16 cellular contexts compared by ENCODE assay signal in genomic region chr20:13873814-13874213, GRCh38.
"Had no signal": no experiment of that assay in that cellular context is flagged by ENCODE, and none has a peak within 500 bp of the region (broad histone marks: within the 10 kb centered on the region; RNA-seq: fewer than 3 reads in every experiment).

No MANE protein-coding gene starts in this region.

- H3K4me1 Mint-ChIP-seq: activated B cell treated with CpG ODN at 0.5 μM for 24 hours, T-helper 17 cell had no signal

- H3K27me3 ChIP-seq: gastroesophageal sphincter, suprapubic skin, upper lobe of left lung had no signal

- H3K27ac Mint-ChIP-seq: activated B cell treated with CpG ODN at 0.5 μM for 24 hours; activated CD8-positive, alpha-beta T cell treated with anti-CD3 and anti-CD28 coated beads for 36 hours; natural killer cell treated with Interleukin-12 subunit alpha and Interleukin-12 subunit beta and Interleukin-15 and Interleukin-18, amount 100 ng/mL, for 72 hours; T-helper 17 cell had no signal

- H3K4me3 Mint-ChIP-seq: activated B cell treated with CpG ODN at 0.5 μM for 24 hours; activated CD8-positive, alpha-beta T cell treated with anti-CD3 and anti-CD28 coated beads for 36 hours; activated T-cell treated with anti-CD3 and anti-CD28 coated beads, Interleukin-2, amount 50 U/mL, for 4 hours; natural killer cell treated with Interleukin-12 subunit alpha and Interleukin-12 subunit beta and Interleukin-15 and Interleukin-18, amount 100 ng/mL, for 72 hours; T-helper 17 cell had no signal

- H3K4me3 ChIP-seq: gastroesophageal sphincter, heart right ventricle, prostate gland, suprapubic skin, upper lobe of left lung had no signal

- DNase-seq: activated B cell treated with CpG ODN at 0.5 μM for 24 hours; activated CD4-positive, alpha-beta T cell treated with anti-CD3 and anti-CD28 coated beads for 48 hours; activated CD8-positive, alpha-beta T cell treated with anti-CD3 and anti-CD28 coated beads for 36 hours; activated effector memory CD4-positive, alpha-beta T cell treated with Interleukin-2 at 50 U/mL for 16 hours; activated naive CD4-positive, alpha-beta T cell treated with anti-CD3 and anti-CD28 coated beads, Interleukin-2, amount 50 U/mL, for 16 hours; activated T-cell treated with anti-CD3 and anti-CD28 coated beads, Interleukin-2, amount 50 U/mL, for 4 hours; erythroblast; heart right ventricle; right cardiac atrium; stimulated activated naive CD8-positive, alpha-beta T cell treated with anti-CD3 and anti-CD28 coated beads, Interleukin-15, Interleukin-2, amounts not matched to agents 100 U/mL and 50 U/mL, for 24 hours; T-helper 17 cell; upper lobe of left lung had no signal

- H3K4me1 ChIP-seq: prostate gland, suprapubic skin had no signal

- H3K27ac ChIP-seq: gastroesophageal sphincter, heart right ventricle, prostate gland, suprapubic skin, upper lobe of left lung had no signal

- H3K36me3 Mint-ChIP-seq: natural killer cell treated with Interleukin-12 subunit alpha and Interleukin-12 subunit beta and Interleukin-15 and Interleukin-18, amount 100 ng/mL, for 72 hours had no signal

- H3K27me3 Mint-ChIP-seq: activated B cell treated with CpG ODN at 0.5 μM for 24 hours; activated CD8-positive, alpha-beta T cell treated with anti-CD3 and anti-CD28 coated beads for 36 hours had no signal

- H3K36me3 ChIP-seq: gastroesophageal sphincter, heart right ventricle, prostate gland, suprapubic skin, upper lobe of left lung had no signal

- H3K9me3 ChIP-seq: gastroesophageal sphincter, heart right ventricle, prostate gland, suprapubic skin, upper lobe of left lung had no signal

- H3K9me3 Mint-ChIP-seq: activated B cell treated with CpG ODN at 0.5 μM for 24 hours; activated CD8-positive, alpha-beta T cell treated with anti-CD3 and anti-CD28 coated beads for 36 hours; activated T-cell treated with anti-CD3 and anti-CD28 coated beads, Interleukin-2, amount 50 U/mL, for 4 hours; natural killer cell treated with Interleukin-12 subunit alpha and Interleukin-12 subunit beta and Interleukin-15 and Interleukin-18, amount 100 ng/mL, for 72 hours had no signal
